In genomic region chr10:102645741-102646609, GRCh38 we compare ENCODE assay signal across 8 cellular contexts. TPM values are rescaled to one million over a fixed set of nuclear protein-coding genes. Genes with fewer than 3 reads are reported as not detected.
DNase-seq lines count a peak whose midpoint lies in the region; ATAC-seq and TF ChIP-seq lines count a peak whose summit lies in the region.

No MANE protein-coding gene starts in this region.

- ATAC-seq in HG03342 (IDR thresholded peaks at IDR 0.05; ENCODE audit: unreplicated experiment) = peak; percentile 34

- TF ChIP-seq CTCF in AG10803 (conservative IDR thresholded peaks at IDR 0.05; ENCODE audit: low read length) (no peak; the same call in 1 of the 2 replicates), RWPE1 (conservative IDR thresholded peaks at IDR 0.05; ENCODE audit: low read depth) (no peak), foreskin fibroblast (IDR thresholded peaks at IDR 0.05; ENCODE audit: low read depth, low read length) (no peak), suprapubic skin (IDR thresholded peaks at IDR 0.05) (no peak)

- TF ChIP-seq EP300 in suprapubic skin (IDR thresholded peaks at IDR 0.05) = no peak

- 0% methylated on average over 24 of the region's 29 CpGs for WGBS in suprapubic skin

- H3K4me1 ChIP-seq in suprapubic skin = peaks cover 55% of the 10 kb centered on the region

- no peaks in the 10 kb centered on the region for H3K9me3 ChIP-seq in suprapubic skin

- H3K36me3 ChIP-seq in suprapubic skin = peaks cover under 1% of the 10 kb centered on the region

- POLR2A ChIA-PET in RWPE1 (lab: Yijun Ruan, JAX; ENCODE audit: low non-redundant PET) = interaction anchor here (0.7 to 1.3 kb wide), 6 partner anchors 13 to 64 kb away, joined by 3 to 16 read pairs (median 4); no protein-coding TSS in a partner anchor

- H3K27me3 ChIP-seq in suprapubic skin = no peaks in the 10 kb centered on the region

- CTCF ChIA-PET in RWPE1 (lab: Yijun Ruan, JAX) = interaction anchor here (1.0 to 1.4 kb wide), 4 partner anchors 13 to 31 kb away, joined by 3 to 6 read pairs (median 4); no protein-coding TSS in a partner anchor

- peak overlapping the region; percentile 100 for H3K27ac ChIP-seq in RWPE1
- H3K27ac ChIP-seq in suprapubic skin = peak overlapping the region; percentile 99

- in situ Hi-C loops in GM18951 (cut with MboI; ENCODE audit: low sequenced_read_pairs, unreplicated experiment) = no loop called here

- H3K4me3 ChIP-seq in AG10803 (ENCODE audit: low read length) (peak overlapping the region; percentile 97), foreskin fibroblast (ENCODE audit: low read depth in 1 of 2, low read length in 2 of 2) (peak overlapping the region; percentile 97 to 99), suprapubic skin (peak overlapping the region; percentile 73)

- DNase-seq in AG10803 (ENCODE audit: low read depth) (peak; percentile 97), RWPE1 (ENCODE audit: low spot score) (peak; percentile 96), foreskin fibroblast (peak; percentile 99 to 100), non-pigmented ciliary epithelial cell (ENCODE audit: low read depth) (peak; percentile 80), suprapubic skin (ENCODE audit: low spot score in 2 of 2) (peak; percentile 96)
- peak; percentile 90 for DNase-seq in activated effector memory CD4-positive, alpha-beta T cell treated with anti-CD3 and anti-CD28 coated beads, Interleukin-2, amount 50 U/mL, for 16 hours

- peak; percentile 62 for TF ChIP-seq POLR2A in GM18951 (IDR thresholded peaks at IDR 0.05; ENCODE audit: extremely low read depth, insufficient read depth, insufficient read length)
- peak; percentile 39 to 51 for TF ChIP-seq POLR2A in suprapubic skin (IDR thresholded peaks at IDR 0.05)

RNA-seq across cellular contexts. Expression of gene TRIM8, which starts 1.7 kb away (rescaled TPM):
- total RNA-seq in suprapubic skin = 100 to 1,000 TPM in 2 of 4 donors, 10 to 100 TPM in 2; 73.1 to 113 (median 96.1) TPM

Comparison
In these comparisons a context has a peak if more than half of its experiments do, and no peak if none do; other contexts are left out.
1. Peak in every context shown above with its lines: DNase-seq, ATAC-seq, H3K4me3 ChIP-seq and H3K27ac ChIP-seq.